Comparison of ENCODE assay signal across 32 cellular contexts in the genomic region with DNA sequence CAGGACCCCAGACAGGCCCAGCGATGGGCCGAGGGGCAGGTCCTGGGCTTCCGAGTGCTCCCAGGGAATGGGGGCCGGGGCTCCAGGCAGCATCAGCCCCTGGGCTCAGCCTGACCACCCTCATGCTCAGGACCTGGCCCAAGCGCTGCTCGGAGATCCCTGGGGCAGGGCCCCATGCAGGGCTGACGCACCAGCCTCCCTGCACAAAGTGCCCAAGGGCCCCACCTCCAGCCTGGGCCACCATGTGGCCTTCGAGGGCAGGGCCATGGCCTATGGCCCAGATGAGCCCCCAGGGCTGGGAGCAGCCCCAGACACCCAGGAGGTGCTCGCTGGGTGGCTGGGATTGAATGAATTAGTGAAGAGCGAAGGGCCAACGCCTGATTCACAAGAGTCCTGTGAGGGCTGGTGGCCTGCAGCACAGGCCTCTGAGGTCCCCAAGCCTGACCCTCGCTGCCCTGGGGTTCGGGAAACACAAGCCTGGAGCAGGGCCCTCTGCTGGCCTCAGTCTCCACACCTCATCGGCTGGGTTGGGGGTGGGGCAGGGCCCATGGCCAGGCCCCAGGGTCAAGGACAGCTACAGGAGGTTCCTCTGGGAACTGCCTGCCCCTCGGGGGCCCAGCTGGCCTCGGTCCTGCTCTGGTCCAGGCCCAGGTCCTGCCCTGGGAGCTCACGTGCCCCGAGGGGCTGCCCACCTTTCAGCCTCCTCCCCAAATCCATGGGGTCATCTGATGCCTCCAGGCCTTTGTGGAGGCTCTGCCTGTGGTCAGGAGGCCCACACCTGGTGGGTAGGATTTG. TPM values are rescaled to one million over a fixed set of nuclear protein-coding genes. Genes with fewer than 3 reads are reported as not detected.
"Had no signal": no experiment of that assay in that cellular context is flagged by ENCODE, and none has a peak within 500 bp of the region (broad histone marks: within the 10 kb centered on the region; RNA-seq: fewer than 3 reads in every experiment).

No MANE protein-coding gene starts in this region.

- H3K4me3 ChIP-seq: colonic mucosa, gastroesophageal sphincter, hepatocyte, skin epidermis, testis, transverse colon had no signal

- ATAC-seq: gastroesophageal sphincter; left colon; sciatic nerve; stimulated activated naive CD8-positive, alpha-beta T cell treated with anti-CD3 and anti-CD28 coated beads, Interleukin-15, Interleukin-2, amounts not matched to agents 100 U/mL and 50 U/mL, for 24 hours had no signal

- H3K4me1 ChIP-seq: colonic mucosa, gastroesophageal sphincter, testis, transverse colon had no signal

- DNase-seq: activated CD4-positive, alpha-beta memory T cell treated with anti-CD3 and anti-CD28 coated beads for 36 hours; activated CD4-positive, alpha-beta T cell treated with anti-CD3 and anti-CD28 coated beads for 4 hours; activated CD4-positive, CD25-positive, alpha-beta regulatory T cell; activated CD8-positive, alpha-beta memory T cell treated with anti-CD3 and anti-CD28 coated beads, Interleukin-2, amount 50 U/mL, for 4 hours; activated gamma-delta T cell; activated naive CD4-positive, alpha-beta T cell treated with anti-CD3 and anti-CD28 coated beads, Interleukin-2, amount 50 U/mL, for 16 hours; activated T-cell treated with anti-CD3 and anti-CD28 coated beads, Interleukin-2, amount 50 U/mL, for 1 hour; amniotic stem cell; colonic mucosa; effector memory CD4-positive, alpha-beta T cell; erythroblast; immature natural killer cell; kidney; left colon; mammary epithelial cell; naive B cell; occipital lobe; stimulated activated CD4-positive, alpha-beta T cell treated with anti-CD3 and anti-CD28 coated beads, Interleukin-12 subunit alpha, Interleukin-12 subunit beta, amount 100 ng/mL, for 4 hours; stimulated activated CD4-positive, alpha-beta T cell treated with anti-CD3 and anti-CD28 coated beads, Interleukin-4, amount 100 ng/mL, for 1 hour; stimulated activated naive CD8-positive, alpha-beta T cell treated with anti-CD3 and anti-CD28 coated beads, Interleukin-15, Interleukin-2, amounts not matched to agents 100 U/mL and 50 U/mL, for 24 hours; T-helper 1 cell; testis; transverse colon had no signal

- FAIRE-seq: astrocyte, bronchial epithelial cell, kidney, urothelium cell line had no signal

- H3K9me3 ChIP-seq: colonic mucosa, gastroesophageal sphincter, testis, transverse colon had no signal

- H3K27me3 Mint-ChIP-seq: activated CD4-positive, alpha-beta memory T cell treated with anti-CD3 and anti-CD28 coated beads for 36 hours had no signal

- H3K27ac ChIP-seq: colonic mucosa, gastroesophageal sphincter, hepatocyte, testis, transverse colon had no signal

- H3K4me2 ChIP-seq: hepatocyte had no signal

- H2AFZ ChIP-seq: hepatocyte had no signal

- H3K79me2 ChIP-seq: hepatocyte had no signal

- H3K4me3 Mint-ChIP-seq: activated CD4-positive, alpha-beta memory T cell treated with anti-CD3 and anti-CD28 coated beads for 36 hours; immature natural killer cell; mesothelial cell of epicardium; naive B cell; T-helper 2 cell treated with Interferon-gamma antibody and Interleukin-4, amounts not matched to agents 5 μg/mL and 100 μg/mL, for 36 hours had no signal

- H3K36me3 Mint-ChIP-seq: activated CD4-positive, alpha-beta memory T cell treated with anti-CD3 and anti-CD28 coated beads for 36 hours; immature natural killer cell; mesothelial cell of epicardium; naive B cell had no signal

- H3K27ac Mint-ChIP-seq: activated CD4-positive, alpha-beta memory T cell treated with anti-CD3 and anti-CD28 coated beads for 36 hours; immature natural killer cell; naive B cell; T-helper 2 cell treated with Interferon-gamma antibody and Interleukin-4, amounts not matched to agents 5 μg/mL and 100 μg/mL, for 36 hours had no signal

- H3K27me3 ChIP-seq: colonic mucosa, hepatocyte, testis had no signal

- H3K9me3 Mint-ChIP-seq: activated CD4-positive, alpha-beta memory T cell treated with anti-CD3 and anti-CD28 coated beads for 36 hours; immature natural killer cell; mesothelial cell of epicardium; naive B cell; T-helper 2 cell treated with Interferon-gamma antibody and Interleukin-4, amounts not matched to agents 5 μg/mL and 100 μg/mL, for 36 hours had no signal

- H3K4me1 Mint-ChIP-seq: immature natural killer cell had no signal

- H3K36me3 ChIP-seq: colonic mucosa, gastroesophageal sphincter, transverse colon had no signal

RNA-seq across cellular contexts. Expression of a gene that starts 13.3 kb away (rescaled TPM):
- polyA plus RNA-seq: immature natural killer cell had no signal
